Comparison of ENCODE assay signal across 1 cellular context in genomic region chr6:11851405-11851804, GRCh38.
TF ChIP-seq lines count a peak whose summit lies in the region.

No MANE protein-coding gene starts in this region.

TF ChIP-seq in GM12878, 131 proteins besides CTCF, POLR2A, EP300 and RAD21 (continued from another document):
- TF ChIP-seq ZBTB4 (CRISPR knock-in tag; IDR thresholded peaks at IDR 0.05) = no peak
- TF ChIP-seq CBFB (IDR thresholded peaks at IDR 0.05; ENCODE audit: low read depth) = peak; percentile 30; the same call in 1 of the 2 replicates
- TF ChIP-seq, protein P1, sequence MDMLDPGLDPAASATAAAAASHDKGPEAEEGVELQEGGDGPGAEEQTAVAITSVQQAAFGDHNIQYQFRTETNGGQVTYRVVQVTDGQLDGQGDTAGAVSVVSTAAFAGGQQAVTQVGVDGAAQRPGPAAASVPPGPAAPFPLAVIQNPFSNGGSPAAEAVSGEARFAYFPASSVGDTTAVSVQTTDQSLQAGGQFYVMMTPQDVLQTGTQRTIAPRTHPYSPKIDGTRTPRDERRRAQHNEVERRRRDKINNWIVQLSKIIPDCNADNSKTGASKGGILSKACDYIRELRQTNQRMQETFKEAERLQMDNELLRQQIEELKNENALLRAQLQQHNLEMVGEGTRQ (IDR thresholded peaks at IDR 0.05; ENCODE audit: borderline replicate concordance, low read depth, low read length) = no peak
- TF ChIP-seq SMAD1 (IDR thresholded peaks at IDR 0.05; ENCODE audit: low read depth, partially characterized antibody) = no peak
- TF ChIP-seq SP1 (IDR thresholded peaks at IDR 0.05; ENCODE audit: low read depth, low read length) = no peak
- no peak for TF ChIP-seq STAT1 (conservative IDR thresholded peaks at IDR 0.05)
- TF ChIP-seq, protein P2, sequence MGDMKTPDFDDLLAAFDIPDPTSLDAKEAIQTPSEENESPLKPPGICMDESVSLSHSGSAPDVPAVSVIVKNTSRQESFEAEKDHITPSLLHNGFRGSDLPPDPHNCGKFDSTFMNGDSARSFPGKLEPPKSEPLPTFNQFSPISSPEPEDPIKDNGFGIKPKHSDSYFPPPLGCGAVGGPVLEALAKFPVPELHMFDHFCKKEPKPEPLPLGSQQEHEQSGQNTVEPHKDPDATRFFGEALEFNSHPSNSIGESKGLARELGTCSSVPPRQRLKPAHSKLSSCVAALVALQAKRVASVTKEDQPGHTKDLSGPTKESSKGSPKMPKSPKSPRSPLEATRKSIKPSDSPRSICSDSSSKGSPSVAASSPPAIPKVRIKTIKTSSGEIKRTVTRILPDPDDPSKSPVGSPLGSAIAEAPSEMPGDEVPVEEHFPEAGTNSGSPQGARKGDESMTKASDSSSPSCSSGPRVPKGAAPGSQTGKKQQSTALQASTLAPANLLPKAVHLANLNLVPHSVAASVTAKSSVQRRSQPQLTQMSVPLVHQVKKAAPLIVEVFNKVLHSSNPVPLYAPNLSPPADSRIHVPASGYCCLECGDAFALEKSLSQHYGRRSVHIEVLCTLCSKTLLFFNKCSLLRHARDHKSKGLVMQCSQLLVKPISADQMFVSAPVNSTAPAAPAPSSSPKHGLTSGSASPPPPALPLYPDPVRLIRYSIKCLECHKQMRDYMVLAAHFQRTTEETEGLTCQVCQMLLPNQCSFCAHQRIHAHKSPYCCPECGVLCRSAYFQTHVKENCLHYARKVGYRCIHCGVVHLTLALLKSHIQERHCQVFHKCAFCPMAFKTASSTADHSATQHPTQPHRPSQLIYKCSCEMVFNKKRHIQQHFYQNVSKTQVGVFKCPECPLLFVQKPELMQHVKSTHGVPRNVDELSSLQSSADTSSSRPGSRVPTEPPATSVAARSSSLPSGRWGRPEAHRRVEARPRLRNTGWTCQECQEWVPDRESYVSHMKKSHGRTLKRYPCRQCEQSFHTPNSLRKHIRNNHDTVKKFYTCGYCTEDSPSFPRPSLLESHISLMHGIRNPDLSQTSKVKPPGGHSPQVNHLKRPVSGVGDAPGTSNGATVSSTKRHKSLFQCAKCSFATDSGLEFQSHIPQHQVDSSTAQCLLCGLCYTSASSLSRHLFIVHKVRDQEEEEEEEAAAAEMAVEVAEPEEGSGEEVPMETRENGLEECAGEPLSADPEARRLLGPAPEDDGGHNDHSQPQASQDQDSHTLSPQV (IDR thresholded peaks at IDR 0.05) = no peak
- TF ChIP-seq BHLHE40 (IDR thresholded peaks at IDR 0.05; ENCODE audit: borderline replicate concordance in 1 of 2, low read depth in 2 of 2, low read length in 1 of 2) = peak in 1 of 2 experiments; percentile 29; a peak in 1 of 4 replicates
- TF ChIP-seq ZBTB40 (IDR thresholded peaks at IDR 0.05; ENCODE audit: borderline replicate concordance) = no peak
- TF ChIP-seq CREM (IDR thresholded peaks at IDR 0.05; ENCODE audit: low read depth) = peak; percentile 73; the same call in 1 of the 2 replicates
- no peak for TF ChIP-seq TBL1XR1 (IDR thresholded peaks at IDR 0.05; ENCODE audit: low read depth, low read length)
- TF ChIP-seq NFYA (IDR thresholded peaks at IDR 0.05; ENCODE audit: borderline replicate concordance, low read depth, low read length) = no peak
- no peak for TF ChIP-seq NR2F1 (conservative IDR thresholded peaks at IDR 0.05)
- no peak for TF ChIP-seq RFX5 (IDR thresholded peaks at IDR 0.05; ENCODE audit: low read depth, low read length)
- TF ChIP-seq IRF4 (IDR thresholded peaks at IDR 0.05; ENCODE audit: low read depth, low read length) = peak; percentile 58; the same call in 1 of the 2 replicates
- no peak for TF ChIP-seq SMARCA5 (IDR thresholded peaks at IDR 0.05)
- no peak for TF ChIP-seq JUND (IDR thresholded peaks at IDR 0.05; ENCODE audit: low read depth, low read length)
- no peak for TF ChIP-seq EGR1 (IDR thresholded peaks at IDR 0.05; ENCODE audit: borderline replicate concordance in 1 of 2, low read depth in 2 of 2, low read length in 2 of 2)
- 0 out of 2 replicates have a peak, but pooled peaks have one; percentile 54 for TF ChIP-seq TCF3 (IDR thresholded peaks at IDR 0.05; ENCODE audit: borderline replicate concordance, insufficient read depth, low read depth, low read length)
- TF ChIP-seq GABPA (IDR thresholded peaks at IDR 0.05; ENCODE audit: low read depth) = no peak
- TF ChIP-seq CHD4 (IDR thresholded peaks at IDR 0.05) = no peak
- TF ChIP-seq MEF2B (IDR thresholded peaks at IDR 0.05; ENCODE audit: partially characterized antibody, poor library complexity, severe bottlenecking) = no peak
- TF ChIP-seq KLF5 (IDR thresholded peaks at IDR 0.05; ENCODE audit: partially characterized antibody) = no peak
- no peak for TF ChIP-seq SUPT20H (IDR thresholded peaks at IDR 0.05; ENCODE audit: borderline replicate concordance, control insufficient read depth, low read depth, low read length)
- TF ChIP-seq, protein P3, sequence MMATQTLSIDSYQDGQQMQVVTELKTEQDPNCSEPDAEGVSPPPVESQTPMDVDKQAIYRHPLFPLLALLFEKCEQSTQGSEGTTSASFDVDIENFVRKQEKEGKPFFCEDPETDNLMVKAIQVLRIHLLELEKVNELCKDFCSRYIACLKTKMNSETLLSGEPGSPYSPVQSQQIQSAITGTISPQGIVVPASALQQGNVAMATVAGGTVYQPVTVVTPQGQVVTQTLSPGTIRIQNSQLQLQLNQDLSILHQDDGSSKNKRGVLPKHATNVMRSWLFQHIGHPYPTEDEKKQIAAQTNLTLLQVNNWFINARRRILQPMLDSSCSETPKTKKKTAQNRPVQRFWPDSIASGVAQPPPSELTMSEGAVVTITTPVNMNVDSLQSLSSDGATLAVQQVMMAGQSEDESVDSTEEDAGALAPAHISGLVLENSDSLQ (IDR thresholded peaks at IDR 0.05) = no peak
- no peak for TF ChIP-seq SMAD5 (IDR thresholded peaks at IDR 0.05; ENCODE audit: low read depth)
